In genomic region chr9:114189823-114190562, GRCh38 we compare ENCODE assay signal across 23 cellular contexts. TPM values are rescaled to one million over a fixed set of nuclear protein-coding genes. Genes with fewer than 3 reads are reported as not detected.
"Had no signal": no experiment of that assay in that cellular context is flagged by ENCODE, and none has a peak within 500 bp of the region (broad histone marks: within the 10 kb centered on the region; RNA-seq: fewer than 3 reads in every experiment).

No MANE protein-coding gene starts in this region.

- DNase-seq: dermis blood vessel endothelial cell; effector CD4-positive, alpha-beta T cell; effector memory CD4-positive, alpha-beta T cell; foreskin keratinocyte; hypothalamus; immature natural killer cell; islet precursor cell; kidney; kidney glomerular epithelial cell; left colon; left ventricle myocardium inferior; mesenchymal stem cell; mucosa of descending colon; naive B cell; naive thymus-derived CD8-positive, alpha-beta T cell had no signal

- FAIRE-seq: endothelial cell of umbilical vein, kidney had no signal

- H3K27me3 ChIP-seq: dorsolateral prefrontal cortex, foreskin keratinocyte, gastroesophageal sphincter, heart left ventricle, hepatocyte had no signal

- H3K4me1 ChIP-seq: esophagus muscularis mucosa, foreskin keratinocyte, left ventricle myocardium inferior had no signal

- H3K79me2 ChIP-seq: hepatocyte had no signal

- H3K36me3 ChIP-seq: esophagus muscularis mucosa, gastroesophageal sphincter, heart left ventricle had no signal

- H2AFZ ChIP-seq: hepatocyte had no signal

- ATAC-seq: foreskin keratinocyte; gastroesophageal sphincter; heart left ventricle; left colon; left lobe of liver; mucosa of descending colon; naive thymus-derived CD8-positive, alpha-beta T cell had no signal

- H3K4me3 ChIP-seq: coronary artery, dorsolateral prefrontal cortex, esophagus muscularis mucosa, gastroesophageal sphincter, heart left ventricle, hepatocyte, left ventricle myocardium inferior, mucosa of descending colon had no signal

- H3K4me2 ChIP-seq: hepatocyte had no signal

- H3K27ac ChIP-seq: coronary artery, dorsolateral prefrontal cortex, esophagus muscularis mucosa, foreskin keratinocyte, gastroesophageal sphincter, heart left ventricle, hepatocyte, left ventricle myocardium inferior had no signal

RNA-seq across cellular contexts. Expression of gene COL27A1, which starts 34.7 kb away (rescaled TPM):
- polyA plus RNA-seq: immature natural killer cell had no signal
